In genomic region chr1:170360601-170361000, GRCh38 we compare ENCODE assay signal across 11 cellular contexts.
DNase-seq lines count a peak whose midpoint lies in the region; ATAC-seq and TF ChIP-seq lines count a peak whose summit lies in the region.
"Had no signal": no experiment of that assay in that cellular context is flagged by ENCODE, and none has a peak within 500 bp of the region (broad histone marks: within the 10 kb centered on the region; RNA-seq: fewer than 3 reads in every experiment).

No MANE protein-coding gene starts in this region.

- ATAC-seq in GM21423 (IDR thresholded peaks at IDR 0.05; ENCODE audit: unreplicated experiment), result no peak
- ATAC-seq: CD8-positive, alpha-beta T cell had no signal

- DNase-seq in HS-27A (ENCODE audit: low read depth) (peak; percentile 22), M059J (ENCODE audit: low read depth) (peak; percentile 76), amniotic epithelial cell (ENCODE audit: low read depth) (peak; percentile 8), H7 (no peak), hepatocyte (ENCODE audit: low spot score) (no peak), NCI-H2227 (lab: John Stamatoyannopoulos, UW; ENCODE audit: unreplicated experiment) (no peak)
- DNase-seq: Caco-2; CD8-positive, alpha-beta T cell; DMS53; GM23248 had no signal

- no peak for TF ChIP-seq CTCF in hepatocyte (IDR thresholded peaks at IDR 0.05; ENCODE audit: poor library complexity)

- no peak overlapping the region for H3K4me2 ChIP-seq in hepatocyte

- no peaks in the 10 kb centered on the region for H4K20me1 ChIP-seq in hepatocyte (ENCODE audit: insufficient read depth, poor library complexity, severe bottlenecking)

- no peak overlapping the region for H3K4me3 ChIP-seq in H7 (ENCODE audit: insufficient read depth, low read depth, low read length)
- no peak overlapping the region for H3K4me3 ChIP-seq in hepatocyte
- H3K4me3 ChIP-seq: GM23248 had no signal

- H3K4me1 ChIP-seq in hepatocyte (ENCODE audit: insufficient read depth), result no peaks in the 10 kb centered on the region
- H3K4me1 ChIP-seq: Caco-2 had no signal

- no peaks in the 10 kb centered on the region for H3K79me2 ChIP-seq in hepatocyte

- H3K9me2 ChIP-seq in hepatocyte (replicated peaks; ENCODE audit: insufficient read depth), result no peaks in the 10 kb centered on the region

- H3K27me3 ChIP-seq in H7 (ENCODE audit: control insufficient read depth, insufficient read depth, low read length) (no peaks in the 10 kb centered on the region), hepatocyte (no peaks in the 10 kb centered on the region)

- H3K36me3 ChIP-seq in H7 (replicated peaks; ENCODE audit: control insufficient read depth, insufficient read depth, low read length), result no peaks in the 10 kb centered on the region
- no peaks in the 10 kb centered on the region for H3K36me3 ChIP-seq in hepatocyte (replicated peaks; ENCODE audit: insufficient read depth, low read depth)

- no peak overlapping the region for H2AFZ ChIP-seq in hepatocyte
- H2AFZ ChIP-seq: GM23248 had no signal

- H3K27ac ChIP-seq in hepatocyte, result no peak overlapping the region
- H3K27ac ChIP-seq: GM23248 had no signal

- 81% methylated on average over 3 of the region's 3 CpGs for WGBS in hepatocyte (ENCODE audit: low lambda C conversion rate, missing lambda C conversion rate)

- no peaks in the 10 kb centered on the region for H3K9me3 ChIP-seq in hepatocyte (ENCODE audit: low read depth)
- H3K9me3 ChIP-seq: Caco-2 had no signal

Comparison
In these comparisons a context has a peak if more than half of its experiments do, and no peak if none do; other contexts are left out.
1. DNase-seq: peak in HS-27A (single experiment), M059J (single experiment) and amniotic epithelial cell (single experiment); none in H7 (single experiment), hepatocyte (single experiment) and NCI-H2227 (single experiment).